Comparison of ENCODE assay signal across 8 cellular contexts in genomic region chr2:121552477-121553180, GRCh38. TPM values are rescaled to one million over a fixed set of nuclear protein-coding genes. Genes with fewer than 3 reads are reported as not detected.
DNase-seq lines count a peak whose midpoint lies in the region; ATAC-seq and TF ChIP-seq lines count a peak whose summit lies in the region.
"Not testable (repeated sequence)": the region's sequence is repeated elsewhere in the genome, so short reads cannot be mapped to it uniquely, and the experiment has no call there.

No MANE protein-coding gene starts in this region.

- not testable (repeated sequence) for H3K4me3 ChIP-seq in Loucy (ENCODE audit: low read length, poor library complexity, severe bottlenecking)

- H4K20me1 ChIP-seq in Loucy (ENCODE audit: insufficient read depth, low read length, poor library complexity, severe bottlenecking) = peaks cover 15% of the 10 kb centered on the region

- not testable (repeated sequence) for H3K9me3 ChIP-seq in Loucy (ENCODE audit: insufficient read depth, low read depth, low read length)

- H3K9me2 ChIP-seq in Loucy (replicated peaks; ENCODE audit: low read depth, low read length) = not testable (repeated sequence)

- peaks cover 20% of the 10 kb centered on the region for H3K4me1 ChIP-seq in Loucy (ENCODE audit: insufficient read depth, low read length, poor library complexity, severe bottlenecking)

- not testable (repeated sequence) for H3F3A ChIP-seq in Loucy (ENCODE audit: low read depth)

- not testable (repeated sequence) for TF ChIP-seq CTCF in Loucy (conservative IDR thresholded peaks at IDR 0.05; ENCODE audit: low read length)

- peak overlapping the region; percentile 43 for H3K9ac ChIP-seq in Loucy (ENCODE audit: low read depth, low read length, poor library complexity, severe bottlenecking)

- not testable (repeated sequence) for H2AFZ ChIP-seq in Loucy (ENCODE audit: low read length)

- not testable (repeated sequence) for H3K36me3 Mint-ChIP-seq in immature natural killer cell

- H3K4me3 Mint-ChIP-seq in immature natural killer cell = not testable (repeated sequence)

- peak overlapping the region; percentile 49 for H3K4me2 ChIP-seq in Loucy (ENCODE audit: low read depth, low read length, poor library complexity, severe bottlenecking)

- not testable (repeated sequence) for H3K36me3 ChIP-seq in Loucy (ENCODE audit: insufficient read depth, low read length)

- H3K27ac Mint-ChIP-seq in immature natural killer cell = peak overlapping the region in 4 of 6 donors; percentile 3 to 45 (median 34)

- not testable (repeated sequence) for H3K9me3 Mint-ChIP-seq in immature natural killer cell

- not testable (repeated sequence) for DNase-seq in immature natural killer cell

- TF ChIP-seq POLR2A in GM18505 (IDR thresholded peaks at IDR 0.05; ENCODE audit: borderline replicate concordance, extremely low read depth, insufficient read depth, insufficient read length) = not testable (repeated sequence)

- not testable (repeated sequence) for H3K27me3 ChIP-seq in Loucy (ENCODE audit: insufficient read depth, low read length, poor library complexity, severe bottlenecking)

- H3K79me2 ChIP-seq in Loucy (ENCODE audit: insufficient read depth, low read length) = peaks cover 76% of the 10 kb centered on the region

- peak; percentile 64 for ATAC-seq in GM18505 (IDR thresholded peaks at IDR 0.05; ENCODE audit: unreplicated experiment)
- ATAC-seq in GM18870 (IDR thresholded peaks at IDR 0.05; ENCODE audit: unreplicated experiment) = peak; percentile 83
- peak; percentile 82 for ATAC-seq in GM19395 (IDR thresholded peaks at IDR 0.05; ENCODE audit: unreplicated experiment)
- ATAC-seq in HG02610 (IDR thresholded peaks at IDR 0.05; ENCODE audit: unreplicated experiment) = peak; percentile 77
- ATAC-seq in HG02938 (IDR thresholded peaks at IDR 0.05; ENCODE audit: unreplicated experiment) = peak; percentile 75
- peak; percentile 81 for ATAC-seq in HG03354 (IDR thresholded peaks at IDR 0.05; ENCODE audit: poor library complexity, severe bottlenecking, unreplicated experiment)

- H3K27me3 Mint-ChIP-seq in immature natural killer cell (ENCODE audit: low read depth in 3 of 3) = not testable (repeated sequence)

- peaks cover 64 to 74% of the 10 kb centered on the region in 2 donors for H3K4me1 Mint-ChIP-seq in immature natural killer cell

RNA-seq across cellular contexts. Expression of gene RNU4ATAC, which starts 21.9 kb away (rescaled TPM):
- polyA plus RNA-seq in immature natural killer cell = not detected
